1 cellular context compared by ENCODE assay signal in the genomic region with DNA sequence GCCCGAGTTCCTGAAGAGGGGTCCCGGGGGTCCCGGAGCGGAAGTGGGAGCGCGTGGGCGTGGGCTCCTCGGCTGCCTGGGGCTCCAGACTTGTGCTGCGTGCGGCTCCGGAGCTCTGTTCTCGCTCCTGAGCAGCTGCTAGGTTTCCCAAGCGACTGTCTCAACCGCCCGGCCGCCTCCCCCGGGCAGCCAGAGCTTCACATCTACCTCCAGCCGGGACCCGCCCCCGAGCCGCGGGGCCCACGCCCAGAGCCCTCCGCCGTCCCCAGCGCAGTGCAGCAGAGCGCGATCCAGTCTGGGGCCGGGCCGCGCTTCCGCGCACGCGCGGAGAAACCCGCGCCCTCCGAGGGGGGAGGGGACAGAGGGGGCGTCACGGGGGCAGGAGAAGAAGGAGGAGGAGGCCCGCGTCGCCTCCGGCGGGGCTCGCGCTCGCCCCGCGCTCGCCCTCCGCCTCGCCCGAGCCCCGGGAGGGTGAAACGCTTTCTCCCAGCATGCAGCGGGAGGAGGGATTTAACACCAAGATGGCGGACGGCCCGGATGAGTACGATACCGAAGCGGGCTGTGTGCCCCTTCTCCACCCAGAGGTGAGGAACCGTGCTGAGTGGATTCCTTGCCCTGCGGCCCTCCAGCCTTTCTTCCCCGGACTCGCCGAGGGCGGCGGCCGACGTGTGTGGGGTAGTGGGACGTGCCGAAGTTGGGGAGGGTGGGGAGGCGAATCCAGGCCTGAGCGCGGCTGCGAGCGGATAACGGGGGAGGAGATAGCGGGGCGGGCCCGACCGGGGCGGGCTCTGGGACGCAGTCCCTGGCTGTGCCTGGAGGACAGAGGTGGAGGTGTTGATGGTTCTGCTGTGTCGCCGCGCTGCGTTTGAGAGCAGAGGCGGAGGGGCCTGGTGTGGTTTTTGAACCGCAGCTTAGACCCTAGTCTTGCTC.
TF ChIP-seq lines count a peak whose summit lies in the region.

A gene with protein sequence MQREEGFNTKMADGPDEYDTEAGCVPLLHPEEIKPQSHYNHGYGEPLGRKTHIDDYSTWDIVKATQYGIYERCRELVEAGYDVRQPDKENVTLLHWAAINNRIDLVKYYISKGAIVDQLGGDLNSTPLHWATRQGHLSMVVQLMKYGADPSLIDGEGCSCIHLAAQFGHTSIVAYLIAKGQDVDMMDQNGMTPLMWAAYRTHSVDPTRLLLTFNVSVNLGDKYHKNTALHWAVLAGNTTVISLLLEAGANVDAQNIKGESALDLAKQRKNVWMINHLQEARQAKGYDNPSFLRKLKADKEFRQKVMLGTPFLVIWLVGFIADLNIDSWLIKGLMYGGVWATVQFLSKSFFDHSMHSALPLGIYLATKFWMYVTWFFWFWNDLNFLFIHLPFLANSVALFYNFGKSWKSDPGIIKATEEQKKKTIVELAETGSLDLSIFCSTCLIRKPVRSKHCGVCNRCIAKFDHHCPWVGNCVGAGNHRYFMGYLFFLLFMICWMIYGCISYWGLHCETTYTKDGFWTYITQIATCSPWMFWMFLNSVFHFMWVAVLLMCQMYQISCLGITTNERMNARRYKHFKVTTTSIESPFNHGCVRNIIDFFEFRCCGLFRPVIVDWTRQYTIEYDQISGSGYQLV (plus strand): TSS at position 370 of the 930 bp plus-strand sequence. CDS start 122 bp downstream, at position 492.

TF ChIP-seq in HepG2, 621 proteins besides CTCF, POLR2A, EP300 and RAD21 (continued from another document and continues in another):
- TF ChIP-seq, protein P1, sequence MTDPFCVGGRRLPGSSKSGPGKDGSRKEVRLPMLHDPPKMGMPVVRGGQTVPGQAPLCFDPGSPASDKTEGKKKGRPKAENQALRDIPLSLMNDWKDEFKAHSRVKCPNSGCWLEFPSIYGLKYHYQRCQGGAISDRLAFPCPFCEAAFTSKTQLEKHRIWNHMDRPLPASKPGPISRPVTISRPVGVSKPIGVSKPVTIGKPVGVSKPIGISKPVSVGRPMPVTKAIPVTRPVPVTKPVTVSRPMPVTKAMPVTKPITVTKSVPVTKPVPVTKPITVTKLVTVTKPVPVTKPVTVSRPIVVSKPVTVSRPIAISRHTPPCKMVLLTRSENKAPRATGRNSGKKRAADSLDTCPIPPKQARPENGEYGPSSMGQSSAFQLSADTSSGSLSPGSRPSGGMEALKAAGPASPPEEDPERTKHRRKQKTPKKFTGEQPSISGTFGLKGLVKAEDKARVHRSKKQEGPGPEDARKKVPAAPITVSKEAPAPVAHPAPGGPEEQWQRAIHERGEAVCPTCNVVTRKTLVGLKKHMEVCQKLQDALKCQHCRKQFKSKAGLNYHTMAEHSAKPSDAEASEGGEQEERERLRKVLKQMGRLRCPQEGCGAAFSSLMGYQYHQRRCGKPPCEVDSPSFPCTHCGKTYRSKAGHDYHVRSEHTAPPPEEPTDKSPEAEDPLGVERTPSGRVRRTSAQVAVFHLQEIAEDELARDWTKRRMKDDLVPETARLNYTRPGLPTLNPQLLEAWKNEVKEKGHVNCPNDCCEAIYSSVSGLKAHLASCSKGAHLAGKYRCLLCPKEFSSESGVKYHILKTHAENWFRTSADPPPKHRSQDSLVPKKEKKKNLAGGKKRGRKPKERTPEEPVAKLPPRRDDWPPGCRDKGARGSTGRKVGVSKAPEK (CRISPR knock-in tag; IDR thresholded peaks at IDR 0.05; ENCODE audit: borderline replicate concordance), result no peak
- TF ChIP-seq FOXP1 (IDR thresholded peaks at IDR 0.05), result no peak
- TF ChIP-seq FOXP1 (CRISPR knock-in tag; IDR thresholded peaks at IDR 0.05), result no peak
- TF ChIP-seq TBL1XR1 (IDR thresholded peaks at IDR 0.05; ENCODE audit: borderline replicate concordance, low read length, partially characterized antibody), result no peak
- TF ChIP-seq, protein P2, sequence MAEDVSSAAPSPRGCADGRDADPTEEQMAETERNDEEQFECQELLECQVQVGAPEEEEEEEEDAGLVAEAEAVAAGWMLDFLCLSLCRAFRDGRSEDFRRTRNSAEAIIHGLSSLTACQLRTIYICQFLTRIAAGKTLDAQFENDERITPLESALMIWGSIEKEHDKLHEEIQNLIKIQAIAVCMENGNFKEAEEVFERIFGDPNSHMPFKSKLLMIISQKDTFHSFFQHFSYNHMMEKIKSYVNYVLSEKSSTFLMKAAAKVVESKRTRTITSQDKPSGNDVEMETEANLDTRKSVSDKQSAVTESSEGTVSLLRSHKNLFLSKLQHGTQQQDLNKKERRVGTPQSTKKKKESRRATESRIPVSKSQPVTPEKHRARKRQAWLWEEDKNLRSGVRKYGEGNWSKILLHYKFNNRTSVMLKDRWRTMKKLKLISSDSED (CRISPR knock-in tag; IDR thresholded peaks at IDR 0.05), result no peak
- no peak for TF ChIP-seq ZNF652 (CRISPR knock-in tag; IDR thresholded peaks at IDR 0.05; ENCODE audit: borderline replicate concordance, low read depth)
- TF ChIP-seq, protein P3, sequence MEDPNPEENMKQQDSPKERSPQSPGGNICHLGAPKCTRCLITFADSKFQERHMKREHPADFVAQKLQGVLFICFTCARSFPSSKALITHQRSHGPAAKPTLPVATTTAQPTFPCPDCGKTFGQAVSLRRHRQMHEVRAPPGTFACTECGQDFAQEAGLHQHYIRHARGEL (CRISPR knock-in tag; IDR thresholded peaks at IDR 0.05), result no peak
- no peak for TF ChIP-seq KLF9 (CRISPR knock-in tag; IDR thresholded peaks at IDR 0.05; ENCODE audit: low read depth)
- TF ChIP-seq ZBTB20 (CRISPR knock-in tag; IDR thresholded peaks at IDR 0.05; ENCODE audit: borderline replicate concordance, low read depth), result no peak; the same call in 1 of the 2 replicates
- no peak for TF ChIP-seq ZBTB1 (CRISPR knock-in tag; IDR thresholded peaks at IDR 0.05; ENCODE audit: borderline replicate concordance)
- TF ChIP-seq ZBTB42 (CRISPR knock-in tag; IDR thresholded peaks at IDR 0.05), result 0 out of 2 replicates have a peak, but pooled peaks have one; percentile 34
- TF ChIP-seq, protein P4, sequence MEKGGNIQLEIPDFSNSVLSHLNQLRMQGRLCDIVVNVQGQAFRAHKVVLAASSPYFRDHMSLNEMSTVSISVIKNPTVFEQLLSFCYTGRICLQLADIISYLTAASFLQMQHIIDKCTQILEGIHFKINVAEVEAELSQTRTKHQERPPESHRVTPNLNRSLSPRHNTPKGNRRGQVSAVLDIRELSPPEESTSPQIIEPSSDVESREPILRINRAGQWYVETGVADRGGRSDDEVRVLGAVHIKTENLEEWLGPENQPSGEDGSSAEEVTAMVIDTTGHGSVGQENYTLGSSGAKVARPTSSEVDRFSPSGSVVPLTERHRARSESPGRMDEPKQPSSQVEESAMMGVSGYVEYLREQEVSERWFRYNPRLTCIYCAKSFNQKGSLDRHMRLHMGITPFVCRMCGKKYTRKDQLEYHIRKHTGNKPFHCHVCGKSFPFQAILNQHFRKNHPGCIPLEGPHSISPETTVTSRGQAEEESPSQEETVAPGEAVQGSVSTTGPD (CRISPR knock-in tag; IDR thresholded peaks at IDR 0.05), result no peak
- no peak for TF ChIP-seq SP1 (IDR thresholded peaks at IDR 0.05)
- TF ChIP-seq SP1 (CRISPR knock-in tag; IDR thresholded peaks at IDR 0.05), result peak; percentile 18; the same call in 1 of the 2 replicates
- TF ChIP-seq, protein P5, sequence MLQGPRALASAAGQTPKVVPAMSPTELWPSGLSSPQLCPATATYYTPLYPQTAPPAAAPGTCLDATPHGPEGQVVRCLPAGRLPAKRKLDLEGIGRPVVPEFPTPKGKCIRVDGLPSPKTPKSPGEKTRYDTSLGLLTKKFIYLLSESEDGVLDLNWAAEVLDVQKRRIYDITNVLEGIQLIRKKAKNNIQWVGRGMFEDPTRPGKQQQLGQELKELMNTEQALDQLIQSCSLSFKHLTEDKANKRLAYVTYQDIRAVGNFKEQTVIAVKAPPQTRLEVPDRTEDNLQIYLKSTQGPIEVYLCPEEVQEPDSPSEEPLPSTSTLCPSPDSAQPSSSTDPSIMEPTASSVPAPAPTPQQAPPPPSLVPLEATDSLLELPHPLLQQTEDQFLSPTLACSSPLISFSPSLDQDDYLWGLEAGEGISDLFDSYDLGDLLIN (CRISPR knock-in tag; IDR thresholded peaks at IDR 0.05; ENCODE audit: borderline replicate concordance), result no peak
- TF ChIP-seq ZNF282 (IDR thresholded peaks at IDR 0.05; ENCODE audit: partially characterized antibody), result no peak
- peak; percentile 70; the same call in 1 of the 3 replicates for TF ChIP-seq MXI1 (IDR thresholded peaks at IDR 0.05; ENCODE audit: borderline replicate concordance, low read depth, low read length)
- no peak for TF ChIP-seq ZFP36 (IDR thresholded peaks at IDR 0.05; ENCODE audit: borderline replicate concordance, low read depth, low read length, partially characterized antibody)
- peak; percentile 63; the same call in 1 of the 2 replicates for TF ChIP-seq ZNF839 (CRISPR knock-in tag; IDR thresholded peaks at IDR 0.05; ENCODE audit: borderline replicate concordance)
- TF ChIP-seq, protein P6, sequence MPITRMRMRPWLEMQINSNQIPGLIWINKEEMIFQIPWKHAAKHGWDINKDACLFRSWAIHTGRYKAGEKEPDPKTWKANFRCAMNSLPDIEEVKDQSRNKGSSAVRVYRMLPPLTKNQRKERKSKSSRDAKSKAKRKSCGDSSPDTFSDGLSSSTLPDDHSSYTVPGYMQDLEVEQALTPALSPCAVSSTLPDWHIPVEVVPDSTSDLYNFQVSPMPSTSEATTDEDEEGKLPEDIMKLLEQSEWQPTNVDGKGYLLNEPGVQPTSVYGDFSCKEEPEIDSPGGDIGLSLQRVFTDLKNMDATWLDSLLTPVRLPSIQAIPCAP (CRISPR knock-in tag; IDR thresholded peaks at IDR 0.05; ENCODE audit: low read depth), result no peak
- TF ChIP-seq ISL2 (CRISPR knock-in tag; IDR thresholded peaks at IDR 0.05), result 0 out of 2 replicates have a peak, but pooled peaks have one; percentile 21
- no peak; the same call in 1 of the 2 replicates for TF ChIP-seq CHD2 (IDR thresholded peaks at IDR 0.05; ENCODE audit: low read depth, low read length)
- TF ChIP-seq SALL2 (CRISPR knock-in tag; IDR thresholded peaks at IDR 0.05), result peak; percentile 78
- no peak for TF ChIP-seq NPAS2 (CRISPR knock-in tag; IDR thresholded peaks at IDR 0.05; ENCODE audit: borderline replicate concordance)
- no peak for TF ChIP-seq SYNCRIP (IDR thresholded peaks at IDR 0.05; ENCODE audit: insufficient read depth, low read depth, low read length)
- TF ChIP-seq SIN3B (IDR thresholded peaks at IDR 0.05; ENCODE audit: low read length), result no peak
- TF ChIP-seq KDM1A (CRISPR knock-in tag; IDR thresholded peaks at IDR 0.05), result no peak
- no peak for TF ChIP-seq MED1 (CRISPR knock-in tag; IDR thresholded peaks at IDR 0.05)
- TF ChIP-seq ZNF724P (CRISPR knock-in tag; IDR thresholded peaks at IDR 0.05; ENCODE audit: borderline replicate concordance), result no peak; the same call in 1 of the 2 replicates
- TF ChIP-seq ZNF207 (IDR thresholded peaks at IDR 0.05; ENCODE audit: borderline replicate concordance), result no peak
- TF ChIP-seq ZNF768 (CRISPR knock-in tag; IDR thresholded peaks at IDR 0.05), result peak; percentile 35; the same call in 1 of the 2 replicates
- no peak; the same call in 1 of the 2 replicates for TF ChIP-seq ZNF317 (CRISPR knock-in tag; IDR thresholded peaks at IDR 0.05)
- peak; percentile 89; the same call in 1 of the 2 replicates for TF ChIP-seq RARG (CRISPR knock-in tag; IDR thresholded peaks at IDR 0.05; ENCODE audit: low read depth)
- TF ChIP-seq, protein P7, sequence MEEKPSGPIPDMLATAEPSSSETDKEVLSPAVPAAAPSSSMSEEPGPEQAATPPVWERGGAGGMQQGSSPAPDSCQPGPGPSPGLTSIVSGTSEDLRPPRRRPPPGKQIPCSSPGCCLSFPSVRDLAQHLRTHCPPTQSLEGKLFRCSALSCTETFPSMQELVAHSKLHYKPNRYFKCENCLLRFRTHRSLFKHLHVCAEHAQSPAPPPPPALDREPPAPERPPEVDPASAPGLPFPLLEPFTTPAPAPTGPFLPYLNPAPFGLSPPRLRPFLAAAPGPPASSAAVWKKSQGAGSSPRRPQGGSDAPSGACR (CRISPR knock-in tag; IDR thresholded peaks at IDR 0.05), result peak; percentile 84
- 0 out of 2 replicates have a peak, but pooled peaks have one; percentile 63 for TF ChIP-seq CENPT (CRISPR knock-in tag; IDR thresholded peaks at IDR 0.05; ENCODE audit: low read depth)
- TF ChIP-seq, protein P8, sequence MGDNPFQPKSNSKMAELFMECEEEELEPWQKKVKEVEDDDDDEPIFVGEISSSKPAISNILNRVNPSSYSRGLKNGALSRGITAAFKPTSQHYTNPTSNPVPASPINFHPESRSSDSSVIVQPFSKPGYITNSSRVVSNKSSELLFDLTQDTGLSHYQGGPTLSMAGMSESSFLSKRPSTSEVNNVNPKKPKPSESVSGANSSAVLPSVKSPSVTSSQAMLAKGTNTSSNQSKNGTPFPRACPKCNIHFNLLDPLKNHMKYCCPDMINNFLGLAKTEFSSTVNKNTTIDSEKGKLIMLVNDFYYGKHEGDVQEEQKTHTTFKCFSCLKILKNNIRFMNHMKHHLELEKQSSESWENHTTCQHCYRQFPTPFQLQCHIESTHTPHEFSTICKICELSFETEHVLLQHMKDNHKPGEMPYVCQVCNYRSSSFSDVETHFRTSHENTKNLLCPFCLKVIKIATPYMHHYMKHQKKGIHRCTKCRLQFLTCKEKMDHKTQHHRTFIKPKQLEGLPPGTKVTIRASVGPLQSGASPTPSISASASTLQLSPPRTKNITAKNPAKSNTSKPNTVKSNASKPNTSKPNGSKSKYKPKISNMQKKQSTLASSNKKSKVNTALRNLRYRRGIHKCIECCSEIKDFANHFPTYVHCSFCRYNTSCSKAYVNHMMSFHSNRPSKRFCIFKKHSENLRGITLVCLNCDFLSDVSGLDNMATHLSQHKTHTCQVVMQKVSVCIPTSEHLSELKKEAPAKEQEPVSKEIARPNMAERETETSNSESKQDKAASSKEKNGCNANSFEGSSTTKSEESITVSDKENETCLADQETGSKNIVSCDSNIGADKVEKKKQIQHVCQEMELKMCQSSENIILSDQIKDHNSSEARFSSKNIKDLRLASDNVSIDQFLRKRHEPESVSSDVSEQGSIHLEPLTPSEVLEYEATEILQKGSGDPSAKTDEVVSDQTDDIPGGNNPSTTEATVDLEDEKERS (CRISPR knock-in tag; IDR thresholded peaks at IDR 0.05), result peak; percentile 85
- peak; percentile 48; the same call in 1 of the 2 replicates for TF ChIP-seq MYC (CRISPR knock-in tag; IDR thresholded peaks at IDR 0.05; ENCODE audit: borderline replicate concordance)
- TF ChIP-seq, protein P9, sequence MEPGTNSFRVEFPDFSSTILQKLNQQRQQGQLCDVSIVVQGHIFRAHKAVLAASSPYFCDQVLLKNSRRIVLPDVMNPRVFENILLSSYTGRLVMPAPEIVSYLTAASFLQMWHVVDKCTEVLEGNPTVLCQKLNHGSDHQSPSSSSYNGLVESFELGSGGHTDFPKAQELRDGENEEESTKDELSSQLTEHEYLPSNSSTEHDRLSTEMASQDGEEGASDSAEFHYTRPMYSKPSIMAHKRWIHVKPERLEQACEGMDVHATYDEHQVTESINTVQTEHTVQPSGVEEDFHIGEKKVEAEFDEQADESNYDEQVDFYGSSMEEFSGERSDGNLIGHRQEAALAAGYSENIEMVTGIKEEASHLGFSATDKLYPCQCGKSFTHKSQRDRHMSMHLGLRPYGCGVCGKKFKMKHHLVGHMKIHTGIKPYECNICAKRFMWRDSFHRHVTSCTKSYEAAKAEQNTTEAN (CRISPR knock-in tag; conservative IDR thresholded peaks at IDR 0.05), result no peak
- TF ChIP-seq HOXA3 (CRISPR knock-in tag; IDR thresholded peaks at IDR 0.05), result peak; percentile 83
- 0 out of 2 replicates have a peak, but pooled peaks have one; percentile 21 for TF ChIP-seq ZNF251 (CRISPR knock-in tag; IDR thresholded peaks at IDR 0.05)
- TF ChIP-seq, protein P10, sequence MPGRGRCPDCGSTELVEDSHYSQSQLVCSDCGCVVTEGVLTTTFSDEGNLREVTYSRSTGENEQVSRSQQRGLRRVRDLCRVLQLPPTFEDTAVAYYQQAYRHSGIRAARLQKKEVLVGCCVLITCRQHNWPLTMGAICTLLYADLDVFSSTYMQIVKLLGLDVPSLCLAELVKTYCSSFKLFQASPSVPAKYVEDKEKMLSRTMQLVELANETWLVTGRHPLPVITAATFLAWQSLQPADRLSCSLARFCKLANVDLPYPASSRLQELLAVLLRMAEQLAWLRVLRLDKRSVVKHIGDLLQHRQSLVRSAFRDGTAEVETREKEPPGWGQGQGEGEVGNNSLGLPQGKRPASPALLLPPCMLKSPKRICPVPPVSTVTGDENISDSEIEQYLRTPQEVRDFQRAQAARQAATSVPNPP (CRISPR knock-in tag; IDR thresholded peaks at IDR 0.05), result no peak
